In the genomic region with DNA sequence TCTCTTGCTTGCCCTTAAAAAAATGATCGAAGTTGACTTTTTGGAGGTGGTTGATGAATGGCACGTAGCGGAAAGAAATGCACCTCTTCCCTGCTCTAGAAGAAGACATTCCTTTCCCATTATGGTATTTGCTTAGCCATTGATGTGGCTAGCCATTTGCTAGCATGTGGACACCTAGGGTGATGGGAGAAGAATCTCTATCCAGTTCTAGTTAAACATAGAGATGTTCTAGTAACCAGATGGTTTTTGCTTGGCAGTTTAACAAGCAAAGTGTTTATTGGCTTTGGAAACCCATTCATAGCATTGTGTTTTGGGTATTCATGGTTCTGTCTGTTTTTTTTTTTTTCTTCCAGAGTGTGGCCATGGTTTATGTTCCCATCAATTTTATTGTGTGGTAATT, we compare ENCODE assay signal across 20 cellular contexts.
"Had no signal": no experiment of that assay in that cellular context is flagged by ENCODE, and none has a peak within 500 bp of the region (broad histone marks: within the 10 kb centered on the region; RNA-seq: fewer than 3 reads in every experiment).

No MANE protein-coding gene starts in this region.

- DNase-seq: activated CD4-positive, alpha-beta memory T cell treated with anti-CD3 and anti-CD28 coated beads for 36 hours; activated CD4-positive, alpha-beta T cell treated with anti-CD3 and anti-CD28 coated beads, Interleukin-2, amount 10 ng/mL, durations not matched to agents 7 days and 5 days; activated CD4-positive, CD25-positive, alpha-beta regulatory T cell; activated CD8-positive, alpha-beta memory T cell treated with anti-CD3 and anti-CD28 coated beads for 24 hours; activated effector memory CD4-positive, alpha-beta T cell treated with anti-CD3 and anti-CD28 coated beads, Interleukin-2, amount 50 U/mL, for 16 hours; activated naive CD4-positive, alpha-beta T cell treated with Interleukin-2 at 50 U/mL for 16 hours; activated naive CD8-positive, alpha-beta T cell treated with anti-CD3 and anti-CD28 coated beads, Interleukin-2, amount 50 U/mL, for 24 hours; activated T-cell treated with anti-CD3 and anti-CD28 coated beads, Interleukin-2, amount 50 U/mL, for 4 hours; amygdala; colonic mucosa; KG1; NCI-H1092; NCI-H1417; NCI-H2081; NCI-H524 treated with DMSO at 0.1 percent for 48 hours; NK-92 treated with Interleukin-12 subunit alpha and Interleukin-12 subunit beta, amount 100 ng/mL, for 24 hours; SIG-M5; T-cell; T-helper 2 cell; T1000 had no signal
